In the genomic region with DNA sequence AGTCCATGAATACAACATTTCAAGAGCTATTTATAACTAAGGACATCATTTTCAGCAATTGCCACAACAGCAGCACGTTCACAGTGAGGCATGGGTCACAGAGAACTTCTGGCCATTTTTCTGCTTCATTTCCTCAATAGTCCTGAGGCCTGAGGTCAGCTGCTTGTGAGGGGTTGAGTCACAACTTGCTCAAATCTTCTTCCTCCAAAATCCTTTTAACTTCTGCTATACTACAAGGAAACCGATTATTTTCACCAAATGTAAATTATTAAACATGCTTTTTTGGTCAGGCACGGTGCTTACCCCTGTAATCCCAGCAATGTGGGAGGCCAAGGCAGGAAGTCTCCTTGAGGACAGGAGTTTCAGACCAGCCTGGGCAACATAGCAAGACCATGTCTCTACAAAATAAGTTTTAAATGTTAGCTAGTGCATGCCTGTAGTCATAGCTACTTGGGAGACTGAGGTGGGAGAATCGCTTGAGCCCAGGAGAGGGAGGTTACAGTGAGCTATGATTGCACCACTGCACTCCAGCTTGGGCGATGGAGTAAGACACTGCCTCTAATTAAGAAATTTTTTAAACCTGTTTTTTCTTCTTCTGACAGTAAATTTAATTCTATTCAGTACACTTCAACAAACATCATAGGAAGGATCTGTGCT, we compare ENCODE assay signal across 22 cellular contexts. TPM values are rescaled to one million over a fixed set of nuclear protein-coding genes. Genes with fewer than 3 reads are reported as not detected.
DNase-seq lines count a peak whose midpoint lies in the region; ATAC-seq and TF ChIP-seq lines count a peak whose summit lies in the region.
"Had no signal": no experiment of that assay in that cellular context is flagged by ENCODE, and none has a peak within 500 bp of the region (broad histone marks: within the 10 kb centered on the region; RNA-seq: fewer than 3 reads in every experiment).

No MANE protein-coding gene starts in this region.

- no peaks in the 10 kb centered on the region for H3K9me3 Mint-ChIP-seq in GM23338
- H3K9me3 Mint-ChIP-seq: activated naive CD8-positive, alpha-beta T cell treated with anti-CD3 and anti-CD28 coated beads, Interleukin-2, amount 50 U/mL, for 24 hours; activated T-helper 1 cell treated with anti-CD3 and anti-CD28 coated beads, Interleukin-12 subunit alpha, Interleukin-12 subunit beta, Interleukin-2, Interleukin-4 antibody, amounts not matched to agents 30 ng/mL and 10 ng/mL and 1 ng/mL, durations not matched to agents 14 hours and 24 hours and 36 hours; natural killer cell treated with Interleukin-12 subunit alpha and Interleukin-12 subunit beta and Interleukin-15 and Interleukin-18, amount 100 ng/mL, for 72 hours; T-cell; type B pancreatic cell had no signal

- no peak overlapping the region for H3K9ac ChIP-seq in smooth muscle cell (ENCODE audit: low read depth)
- H3K9ac ChIP-seq: BLaER1 had no signal

- no peak overlapping the region for H3K27ac Mint-ChIP-seq in GM23338
- H3K27ac Mint-ChIP-seq: activated naive CD8-positive, alpha-beta T cell treated with anti-CD3 and anti-CD28 coated beads, Interleukin-2, amount 50 U/mL, for 24 hours; activated T-helper 1 cell treated with anti-CD3 and anti-CD28 coated beads, Interleukin-12 subunit alpha, Interleukin-12 subunit beta, Interleukin-2, Interleukin-4 antibody, amounts not matched to agents 30 ng/mL and 10 ng/mL and 1 ng/mL, durations not matched to agents 14 hours and 24 hours and 36 hours; natural killer cell treated with Interleukin-12 subunit alpha and Interleukin-12 subunit beta and Interleukin-15 and Interleukin-18, amount 100 ng/mL, for 72 hours; T-cell; type B pancreatic cell had no signal

- peaks cover 3% of the 10 kb centered on the region for H3K27me3 Mint-ChIP-seq in GM23338 (ENCODE audit: insufficient read depth, low read depth, poor library complexity)
- H3K27me3 Mint-ChIP-seq: activated naive CD8-positive, alpha-beta T cell treated with anti-CD3 and anti-CD28 coated beads, Interleukin-2, amount 50 U/mL, for 24 hours had no signal

- no peak for DNase-seq in GM23338 (ENCODE audit: low spot score)
- peak; percentile 63 for DNase-seq in NOMO-1 treated with DMSO at 0.1 percent for 48 hours (lab: John Stamatoyannopoulos, UW; ENCODE audit: unreplicated experiment)
- peak; percentile 12 to 34 for DNase-seq in foreskin fibroblast
- no peak for DNase-seq in psoas muscle
- no peak for DNase-seq in NCI-H1417 (lab: John Stamatoyannopoulos, UW)
- no peak for DNase-seq in smooth muscle cell (lab: John Stamatoyannopoulos, UW; ENCODE audit: unreplicated experiment)
- no peak for DNase-seq in NCI-H1092 (lab: John Stamatoyannopoulos, UW)
- DNase-seq: activated naive CD8-positive, alpha-beta T cell treated with anti-CD3 and anti-CD28 coated beads, Interleukin-2, amount 50 U/mL, for 24 hours; effector memory CD4-positive, alpha-beta T cell; mammary epithelial cell; NCI-H2081 treated with DMSO at 0.1 percent for 48 hours; NCI-H526 treated with DMSO at 0.1 percent for 48 hours; stimulated activated naive CD8-positive, alpha-beta T cell treated with anti-CD3 and anti-CD28 coated beads, Interleukin-15, Interleukin-2, amounts not matched to agents 100 U/mL and 50 U/mL, for 24 hours; T-cell had no signal

- no peaks in the 10 kb centered on the region for H3K36me3 ChIP-seq in GM23338 (ENCODE audit: insufficient read depth)
- H3K36me3 ChIP-seq in psoas muscle (ENCODE audit: insufficient read depth in 1 of 2, low read depth in 1 of 2): no peaks in the 10 kb centered on the region
- no peaks in the 10 kb centered on the region for H3K36me3 ChIP-seq in smooth muscle cell (ENCODE audit: low read depth)
- H3K36me3 ChIP-seq: BLaER1, cardiac muscle cell had no signal

- no peak overlapping the region for H3K4me2 ChIP-seq in GM23338
- H3K4me2 ChIP-seq in smooth muscle cell: no peak overlapping the region
- H3K4me2 ChIP-seq: BLaER1 had no signal

- intact Hi-C loops in psoas muscle (cut with DNase I): no loop called here

- H2AFZ ChIP-seq in GM23338 (peak overlapping the region; percentile 52; the same call in 1 of the 2 replicates), smooth muscle cell (ENCODE audit: low read depth) (no peak overlapping the region)

- ATAC-seq in GM23338 (no peak), psoas muscle (peak; percentile 40 to 76 (median 58)), GM18519 (IDR thresholded peaks at IDR 0.05; ENCODE audit: low FRiP score, unreplicated experiment) (no peak)
- ATAC-seq: activated naive CD8-positive, alpha-beta T cell treated with anti-CD3 and anti-CD28 coated beads, Interleukin-2, amount 50 U/mL, for 24 hours; natural killer cell treated with Interleukin-12 subunit alpha and Interleukin-12 subunit beta and Interleukin-15 and Interleukin-18, amount 100 ng/mL, for 72 hours; stimulated activated naive CD8-positive, alpha-beta T cell treated with anti-CD3 and anti-CD28 coated beads, Interleukin-15, Interleukin-2, amounts not matched to agents 100 U/mL and 50 U/mL, for 24 hours; T-cell had no signal

- peaks cover 3% of the 10 kb centered on the region; the same call in 1 of the 3 replicates for H3K4me1 Mint-ChIP-seq in GM23338
- H3K4me1 Mint-ChIP-seq: activated naive CD8-positive, alpha-beta T cell treated with anti-CD3 and anti-CD28 coated beads, Interleukin-2, amount 50 U/mL, for 24 hours; T-cell had no signal

- TF ChIP-seq CTCF in GM23338 (conservative IDR thresholded peaks at IDR 0.05; ENCODE audit: low read depth in 2 of 2) (no peak), foreskin fibroblast (IDR thresholded peaks at IDR 0.05; ENCODE audit: low read depth, low read length) (no peak), psoas muscle (IDR thresholded peaks at IDR 0.05) (no peak), smooth muscle cell (IDR thresholded peaks at IDR 0.05; ENCODE audit: borderline replicate concordance, insufficient read depth, poor library complexity, severe bottlenecking) (no peak)

- H3K27ac ChIP-seq in GM23338 (ENCODE audit: low read depth) (no peak overlapping the region), psoas muscle (no peak overlapping the region), smooth muscle cell (ENCODE audit: low read depth) (no peak overlapping the region)
- H3K27ac ChIP-seq: BLaER1, cardiac muscle cell, VCaP had no signal

- 59 to 71% (median 67%) methylated on average over 5 of the region's 5 CpGs for WGBS in psoas muscle, 3 donors
- WGBS in smooth muscle cell (ENCODE audit: low lambda C conversion rate): 74% methylated on average over 5 of the region's 5 CpGs

- H3K4me3 ChIP-seq in GM23338: no peak overlapping the region
- H3K4me3 ChIP-seq in foreskin fibroblast (ENCODE audit: low read depth in 1 of 2, low read length in 2 of 2): no peak overlapping the region
- H3K4me3 ChIP-seq in psoas muscle: no peak overlapping the region
- H3K4me3 ChIP-seq in smooth muscle cell: no peak overlapping the region
- H3K4me3 ChIP-seq: BLaER1, cardiac muscle cell had no signal

- H3F3A ChIP-seq in GM23338 (replicated peaks; ENCODE audit: low read depth): no peaks in the 10 kb centered on the region
- H3F3A ChIP-seq in smooth muscle cell (ENCODE audit: low read depth): no peaks in the 10 kb centered on the region

- no peak overlapping the region for H3K4me3 Mint-ChIP-seq in GM23338
- H3K4me3 Mint-ChIP-seq: activated naive CD8-positive, alpha-beta T cell treated with anti-CD3 and anti-CD28 coated beads, Interleukin-2, amount 50 U/mL, for 24 hours; activated T-helper 1 cell treated with anti-CD3 and anti-CD28 coated beads, Interleukin-12 subunit alpha, Interleukin-12 subunit beta, Interleukin-2, Interleukin-4 antibody, amounts not matched to agents 30 ng/mL and 10 ng/mL and 1 ng/mL, durations not matched to agents 14 hours and 24 hours and 36 hours; natural killer cell treated with Interleukin-12 subunit alpha and Interleukin-12 subunit beta and Interleukin-15 and Interleukin-18, amount 100 ng/mL, for 72 hours; T-cell; type B pancreatic cell had no signal

- no peaks in the 10 kb centered on the region for H4K20me1 ChIP-seq in GM23338 (replicated peaks; ENCODE audit: insufficient read depth)
- no peaks in the 10 kb centered on the region for H4K20me1 ChIP-seq in smooth muscle cell (ENCODE audit: low read depth)
- H4K20me1 ChIP-seq: BLaER1 had no signal

- H3K79me2 ChIP-seq in GM23338 (replicated peaks; ENCODE audit: insufficient read depth) (no peaks in the 10 kb centered on the region), smooth muscle cell (ENCODE audit: low read depth) (no peaks in the 10 kb centered on the region)

- no peaks in the 10 kb centered on the region for H3K9me2 ChIP-seq in GM23338 (ENCODE audit: insufficient read depth)

- H3K9me3 ChIP-seq in psoas muscle (no peaks in the 10 kb centered on the region), smooth muscle cell (replicated peaks; ENCODE audit: low read depth) (no peaks in the 10 kb centered on the region)
- H3K9me3 ChIP-seq: BLaER1 had no signal

- H3K27me3 ChIP-seq in GM23338 (ENCODE audit: insufficient read depth): no peaks in the 10 kb centered on the region
- no peaks in the 10 kb centered on the region for H3K27me3 ChIP-seq in psoas muscle (ENCODE audit: insufficient read depth in 3 of 3, low read length in 2 of 3)
- peaks cover 18% of the 10 kb centered on the region for H3K27me3 ChIP-seq in smooth muscle cell (ENCODE audit: low read depth)
- H3K27me3 ChIP-seq: BLaER1, cardiac muscle cell had no signal

- no peaks in the 10 kb centered on the region for H3K36me3 Mint-ChIP-seq in GM23338 (ENCODE audit: low read depth)
- H3K36me3 Mint-ChIP-seq: natural killer cell treated with Interleukin-12 subunit alpha and Interleukin-12 subunit beta and Interleukin-15 and Interleukin-18, amount 100 ng/mL, for 72 hours; T-cell; type B pancreatic cell had no signal

- H3K4me1 ChIP-seq in GM23338 (ENCODE audit: insufficient read depth): peaks cover 5% of the 10 kb centered on the region
- peaks cover 6% of the 10 kb centered on the region for H3K4me1 ChIP-seq in psoas muscle
- H3K4me1 ChIP-seq in smooth muscle cell (ENCODE audit: low read depth): no peaks in the 10 kb centered on the region
- H3K4me1 ChIP-seq: BLaER1 had no signal

TF ChIP-seq in GM23338, 12 proteins besides CTCF, POLR2A, EP300 and RAD21 (continues in another document):
- TF ChIP-seq EZH2phosphoT487 (IDR thresholded peaks at IDR 0.05; ENCODE audit: unreplicated experiment): no peak

RNA-seq across cellular contexts. Expression of gene SLC16A10, which starts 11.2 kb away (rescaled TPM):
- 30.9 and 37.6 TPM in 2 replicates for total RNA-seq in GM23338 (2014; rRNA removed; shearing (Covaris generic))
- polyA plus RNA-seq in GM23338 (2016; fragmentation: Nextera tagmentation; extraction: Ambion mirVana) (10.5 and 12.1 TPM in 2 replicates), psoas muscle (10 to 100 TPM; 13.9 to 50.3 (median 39.3) TPM), smooth muscle cell (0.87 TPM in 1 of 2 replicates, not detected in the other)
- total RNA-seq in psoas muscle (100 to 1,000 TPM in 1 of 4 donors, 10 to 100 TPM in 3; 33.9 to 106 (median 56.1) TPM), smooth muscle cell (0.54 and 1.4 TPM in 2 replicates)
- total RNA-seq: fibroblast of villous mesenchyme, mammary epithelial cell had no signal

Comparison
In these comparisons a context has a peak if more than half of its experiments do, and no peak if none do; other contexts are left out.
1. ATAC-seq: peak in psoas muscle (4 of 4); none in GM23338 (single experiment) and GM18519 (single experiment).
2. DNase-seq: peak in NOMO-1 treated with DMSO at 0.1 percent for 48 hours (single experiment) and foreskin fibroblast (2 of 2); none in GM23338 (single experiment), psoas muscle (0 of 2), NCI-H1417 (0 of 3), smooth muscle cell (single experiment) and NCI-H1092 (single experiment).
3. RNA of gene SLC16A10, which starts 11.2 kb away (total RNA-seq): 33.9 to 106 TPM in psoas muscle and 30.9 to 37.6 TPM in GM23338; 0.54 to 1.4 TPM in smooth muscle cell; every median in the first group is over 10 times any median in the second.